21 cellular contexts compared by ENCODE assay signal in the genomic region with DNA sequence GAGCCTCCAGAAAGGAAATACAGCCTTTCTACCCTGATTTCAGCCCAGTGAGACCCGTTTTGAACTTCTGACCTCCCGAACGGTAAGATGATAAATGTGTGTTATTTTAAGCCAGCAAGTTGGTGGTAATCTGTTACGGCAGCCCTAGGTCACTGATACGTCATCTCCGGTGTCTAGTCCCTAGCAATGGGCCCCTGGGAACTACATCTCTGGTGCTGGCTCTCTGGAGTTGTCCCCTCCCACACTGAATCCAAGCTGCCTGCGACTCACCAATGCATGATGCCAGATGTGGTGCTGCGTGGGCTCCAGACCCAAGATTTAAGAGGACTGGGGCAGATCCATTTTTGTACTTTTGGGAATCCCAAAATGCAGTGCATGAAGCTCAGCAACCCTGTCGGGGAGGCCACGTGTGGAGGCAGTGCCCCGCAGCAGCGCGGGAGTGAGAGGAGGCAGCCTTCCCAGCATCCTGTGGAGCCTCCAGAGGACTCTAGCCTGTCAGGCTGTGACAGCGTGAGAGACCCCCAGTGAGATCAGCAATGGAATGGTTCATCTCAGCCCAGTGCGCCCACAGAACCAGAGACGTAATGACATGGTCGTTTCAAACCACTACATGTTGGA. TPM values are rescaled to one million over a fixed set of nuclear protein-coding genes. Genes with fewer than 3 reads are reported as not detected.
A peak's percentile ranks its signal among the peaks of the same experiment; 100 is the strongest.
DNase-seq lines count a peak whose midpoint lies in the region; ATAC-seq and TF ChIP-seq lines count a peak whose summit lies in the region.
"Had no signal": no experiment of that assay in that cellular context is flagged by ENCODE, and none has a peak within 500 bp of the region (broad histone marks: within the 10 kb centered on the region; RNA-seq: fewer than 3 reads in every experiment).

No MANE protein-coding gene starts in this region.

- no peak overlapping the region for H3K4me3 ChIP-seq in BE2C (ENCODE audit: low read depth, low read length)
- H3K4me3 ChIP-seq in fibroblast of lung (replicated peaks in 1 of 4; ENCODE audit: control extremely low read depth in 1 of 4, insufficient read depth in 1 of 4, low read depth in 3 of 4, low read length in 4 of 4) = no peak overlapping the region
- H3K4me3 ChIP-seq: cardiac muscle cell, gastroesophageal sphincter, thoracic aorta had no signal

- no peak overlapping the region for H3K9ac ChIP-seq in fibroblast of lung (ENCODE audit: insufficient read depth, low read length)

- H3K4me1 ChIP-seq in BE2C = no peaks in the 10 kb centered on the region
- peaks cover 4% of the 10 kb centered on the region for H3K4me1 ChIP-seq in fibroblast of lung (ENCODE audit: control insufficient read depth, extremely low read depth, insufficient read depth, low read length)
- H3K4me1 ChIP-seq: Caco-2 had no signal

- no peaks in the 10 kb centered on the region for H3K9me3 ChIP-seq in BE2C
- H3K9me3 ChIP-seq in fibroblast of lung (ENCODE audit: control insufficient read depth, insufficient read depth, low read depth, low read length) = no peaks in the 10 kb centered on the region
- H3K9me3 ChIP-seq: Caco-2, gastroesophageal sphincter, thoracic aorta had no signal

- H4K20me1 ChIP-seq in fibroblast of lung (ENCODE audit: control insufficient read depth, extremely low read depth, insufficient read depth, low read length) = no peaks in the 10 kb centered on the region

- H3K27ac ChIP-seq in fibroblast of lung (ENCODE audit: insufficient read depth, low read length) = no peak overlapping the region
- H3K27ac ChIP-seq: cardiac muscle cell, gastroesophageal sphincter, thoracic aorta, VCaP had no signal

- intact Hi-C loops in sciatic nerve (cut with DNase I) = no loop called here

- no peak overlapping the region for H3K4me2 ChIP-seq in fibroblast of lung (ENCODE audit: extremely low read depth, insufficient read depth, low read length)

- no peaks in the 10 kb centered on the region for H3K36me3 ChIP-seq in BE2C
- no peaks in the 10 kb centered on the region for H3K36me3 ChIP-seq in fibroblast of lung (ENCODE audit: control insufficient read depth, insufficient read depth, low read length)
- H3K36me3 ChIP-seq: cardiac muscle cell, gastroesophageal sphincter, thoracic aorta had no signal

- H3K79me2 ChIP-seq in fibroblast of lung (ENCODE audit: control insufficient read depth, insufficient read depth, low read length) = no peaks in the 10 kb centered on the region

- DNase-seq in BE2C = peak; percentile 26
- peak; percentile 15 for DNase-seq in MV-4-11 (lab: John Stamatoyannopoulos, UW)
- peak; percentile 14 to 43 for DNase-seq in fibroblast of lung (ENCODE audit: low read depth in 2 of 2)
- peak; percentile 37 for DNase-seq in occipital lobe (lab: John Stamatoyannopoulos, UW)
- no peak for DNase-seq in NOMO-1 (lab: John Stamatoyannopoulos, UW; ENCODE audit: unreplicated experiment in 2 of 2)
- DNase-seq in sciatic nerve (ENCODE audit: low spot score) = no peak
- no peak for DNase-seq in NK-92 treated with Interleukin-12 subunit alpha and Interleukin-12 subunit beta, amount 100 ng/mL, for 24 hours (lab: John Stamatoyannopoulos, UW)
- DNase-seq: activated CD4-positive, alpha-beta T cell treated with anti-CD3 and anti-CD28 coated beads, Interleukin-2, amount 50 U/mL, for 1 hour; activated CD8-positive, alpha-beta memory T cell treated with anti-CD3 and anti-CD28 coated beads, Interleukin-2, amount 50 U/mL, for 48 hours; activated gamma-delta T cell treated with Interleukin-2 at 50 U/mL for 16 hours; amniotic stem cell; Caco-2; naive thymus-derived CD8-positive, alpha-beta T cell; NCI-H2171 treated with DMSO at 0.1 percent for 48 hours; NCI-H69; stimulated activated CD4-positive, alpha-beta T cell treated with anti-CD3 and anti-CD28 coated beads, Interleukin-1b, Interleukin-23, amount 100 ng/mL, for 48 hours had no signal

- no peak for ATAC-seq in sciatic nerve
- ATAC-seq: gastroesophageal sphincter; naive thymus-derived CD8-positive, alpha-beta T cell; stimulated activated memory B cell treated with anti-CD40 and anti-IgM and Interleukin-4, amounts not matched to agents 10 μg/mL and 1 μg/mL and 100 μg/mL, for 72 hours had no signal

- H3K27me3 ChIP-seq in BE2C (no peaks in the 10 kb centered on the region), fibroblast of lung (ENCODE audit: control insufficient read depth, insufficient read depth, low read length) (no peaks in the 10 kb centered on the region)
- H3K27me3 ChIP-seq: cardiac muscle cell had no signal

- no peak for TF ChIP-seq CTCF in BE2C (IDR thresholded peaks at IDR 0.05; ENCODE audit: low read depth, low read length)
- no peak for TF ChIP-seq CTCF in fibroblast of lung (conservative IDR thresholded peaks at IDR 0.05 in 1 of 2, IDR thresholded peaks at IDR 0.05 in 1 of 2; ENCODE audit: low read depth in 1 of 2, low read length in 2 of 2)

- no peak overlapping the region for H2AFZ ChIP-seq in fibroblast of lung (ENCODE audit: low read length)

RNA-seq across cellular contexts. Expression of gene USP7, which starts 43.6 kb away (rescaled TPM):
- polyA plus RNA-seq in BE2C (2012; ENCODE audit: insufficient read depth, insufficient read length, low read depth) = 70.9 TPM
- 48.7 and 49.3 TPM in 2 replicates for total RNA-seq in fibroblast of lung
- polyA plus RNA-seq in fibroblast of lung = 22.5 and 27.5 TPM in 2 replicates
- 45.6 and 55.4 TPM in 2 replicates for polyA plus RNA-seq in fibroblast of lung (2012)
- 222 and 386 TPM in 2 replicates for polyA minus RNA-seq in fibroblast of lung (ENCODE audit: low replicate concordance)
- 90.9 TPM for total RNA-seq in occipital lobe
- total RNA-seq in sciatic nerve = 113 TPM

Comparison
In these comparisons a context has a peak if more than half of its experiments do, and no peak if none do; other contexts are left out.
1. DNase-seq: peak in BE2C (single experiment), MV-4-11 (single experiment), fibroblast of lung (2 of 2) and occipital lobe (single experiment); none in NOMO-1 (0 of 2), sciatic nerve (single experiment) and NK-92 treated with Interleukin-12 subunit alpha and Interleukin-12 subunit beta, amount 100 ng/mL, for 24 hours (single experiment).